ENCODE assay signal across 19 cellular contexts in genomic region chr2:160105366-160105765, GRCh38.
DNase-seq lines count a peak whose midpoint lies in the region; ATAC-seq lines count a peak whose summit lies in the region.
"Had no signal": no experiment of that assay in that cellular context is flagged by ENCODE, and none has a peak within 500 bp of the region (broad histone marks: within the 10 kb centered on the region; RNA-seq: fewer than 3 reads in every experiment).

No MANE protein-coding gene starts in this region.

- peak; percentile 36 for ATAC-seq in GM18868 (IDR thresholded peaks at IDR 0.05; ENCODE audit: unreplicated experiment)
- ATAC-seq: A549 had no signal

- peaks cover 11% of the 10 kb centered on the region for H3K27me3 Mint-ChIP-seq in T-helper 2 cell treated with Interferon-gamma antibody and Interleukin-4, amounts not matched to agents 5 μg/mL and 100 μg/mL, for 36 hours (ENCODE audit: low read depth)

- H3K36me3 Mint-ChIP-seq in T-helper 2 cell treated with Interferon-gamma antibody and Interleukin-4, amounts not matched to agents 5 μg/mL and 100 μg/mL, for 36 hours (ENCODE audit: low read depth), result no peaks in the 10 kb centered on the region
- H3K36me3 Mint-ChIP-seq: CD14-positive monocyte; CD4-positive, alpha-beta memory T cell had no signal

- H3K27ac Mint-ChIP-seq in T-helper 2 cell treated with Interferon-gamma antibody and Interleukin-4, amounts not matched to agents 5 μg/mL and 100 μg/mL, for 36 hours, result no peak overlapping the region
- H3K27ac Mint-ChIP-seq: CD14-positive monocyte; CD4-positive, alpha-beta memory T cell; HFFc6 had no signal

- no peaks in the 10 kb centered on the region for H3K4me1 Mint-ChIP-seq in T-helper 2 cell treated with Interferon-gamma antibody and Interleukin-4, amounts not matched to agents 5 μg/mL and 100 μg/mL, for 36 hours (ENCODE audit: low read depth)
- H3K4me1 Mint-ChIP-seq: CD4-positive, alpha-beta memory T cell had no signal

- no peaks in the 10 kb centered on the region for H3K9me3 Mint-ChIP-seq in T-helper 2 cell treated with Interferon-gamma antibody and Interleukin-4, amounts not matched to agents 5 μg/mL and 100 μg/mL, for 36 hours
- H3K9me3 Mint-ChIP-seq: CD14-positive monocyte, HFFc6 had no signal

- no peak overlapping the region for H3K4me3 Mint-ChIP-seq in T-helper 2 cell treated with Interferon-gamma antibody and Interleukin-4, amounts not matched to agents 5 μg/mL and 100 μg/mL, for 36 hours
- H3K4me3 Mint-ChIP-seq: CD14-positive monocyte; CD4-positive, alpha-beta memory T cell; HFFc6 had no signal

- DNase-seq in NCI-H748 (lab: John Stamatoyannopoulos, UW; ENCODE audit: unreplicated experiment) (peak; percentile 38), NCI-H748 treated with DMSO at 0.1 percent for 48 hours (lab: John Stamatoyannopoulos, UW) (no peak), NCI-H526 treated with DMSO at 0.1 percent for 48 hours (lab: John Stamatoyannopoulos, UW) (peak; percentile 72), cerebellar nuclear complex (lab: John Stamatoyannopoulos, UW) (no peak)
- DNase-seq in T-helper 2 cell treated with Interferon-gamma antibody and Interleukin-4, amounts not matched to agents 5 μg/mL and 100 μg/mL, for 36 hours (ENCODE audit: low spot score), result no peak
- DNase-seq: 8988T; ACHN; AML-193; BE2C; Calu3; CD4-positive, alpha-beta memory T cell; COR-L47; DMS53; DMS79 treated with DMSO at 0.1 percent for 48 hours; GOT3; HFFc6 had no signal

Comparison
In these comparisons a context has a peak if more than half of its experiments do, and no peak if none do; other contexts are left out.
1. DNase-seq: peak in NCI-H748 (single experiment) and NCI-H526 treated with DMSO at 0.1 percent for 48 hours (single experiment); none in NCI-H748 treated with DMSO at 0.1 percent for 48 hours (single experiment), T-helper 2 cell treated with Interferon-gamma antibody and Interleukin-4, amounts not matched to agents 5 μg/mL and 100 μg/mL, for 36 hours (single experiment) and cerebellar nuclear complex (0 of 2).